ENCODE assay signal across 24 cellular contexts in genomic region chr12:58934528-58934927, GRCh38. TPM values are rescaled to one million over a fixed set of nuclear protein-coding genes. Genes with fewer than 3 reads are reported as not detected.
"Had no signal": no experiment of that assay in that cellular context is flagged by ENCODE, and none has a peak within 500 bp of the region (broad histone marks: within the 10 kb centered on the region; RNA-seq: fewer than 3 reads in every experiment).

No MANE protein-coding gene starts in this region.

- DNase-seq: cortex of kidney; effector memory CD8-positive, alpha-beta T cell; foreskin fibroblast; glutamatergic neuron; heart right ventricle; hippocampal formation; kidney glomerular epithelial cell; left colon; left ventricle myocardium superior; lower lobe of right lung; sigmoid colon; stimulated activated CD4-positive, alpha-beta T cell treated with anti-CD3 and anti-CD28 coated beads, Interleukin-2, amount 100 ng/mL, for 24 hours; stimulated activated CD4-positive, alpha-beta T cell treated with anti-CD3 and anti-CD28 coated beads, Interleukin-4, amount 100 ng/mL, for 24 hours; stimulated activated naive CD4-positive, alpha-beta T cell treated with Interleukin-2 at 50 U/mL for 16 hours; stomach; thyroid gland; trophoblast cell had no signal

- H3K27me3 ChIP-seq: heart right ventricle, neutrophil, right atrium auricular region, sigmoid colon, stomach, thyroid gland, vagina had no signal

- H3K36me3 ChIP-seq: heart right ventricle, lower lobe of right lung, neutrophil, prostate gland, right atrium auricular region, sigmoid colon, stomach, thyroid gland, vagina had no signal

- H3K9me3 ChIP-seq: heart right ventricle, lower lobe of right lung, neutrophil, prostate gland, right atrium auricular region, sigmoid colon, stomach, thyroid gland, vagina had no signal

- H3K4me1 ChIP-seq: heart right ventricle, lower lobe of right lung, prostate gland, right atrium auricular region, sigmoid colon, thyroid gland, vagina had no signal

- ATAC-seq: effector memory CD8-positive, alpha-beta T cell; heart right ventricle; left colon; left ventricle myocardium superior; lower lobe of right lung; natural killer cell treated with Interleukin-12 subunit alpha and Interleukin-12 subunit beta and Interleukin-15 and Interleukin-18, amount 100 ng/mL, for 72 hours; stimulated activated effector memory CD8-positive, alpha-beta T cell treated with anti-CD3 and anti-CD28 coated beads, Interleukin-12 subunit alpha, Interleukin-12 subunit beta, amount 100 ng/mL, for 72 hours had no signal

- H3K4me3 ChIP-seq: heart right ventricle, lower lobe of right lung, prostate gland, right atrium auricular region, sigmoid colon, stomach, thyroid gland, vagina had no signal

- H3K27ac ChIP-seq: heart right ventricle, lower lobe of right lung, neutrophil, prostate gland, right atrium auricular region, sigmoid colon, stomach, thyroid gland, vagina had no signal

RNA-seq across cellular contexts. Expression of gene LRIG3, which starts 14.2 kb away (rescaled TPM):
- total RNA-seq: mononuclear cell; natural killer cell treated with Interleukin-12 subunit alpha and Interleukin-12 subunit beta and Interleukin-15 and Interleukin-18, amount 100 ng/mL, for 72 hours had no signal
